Comparison of ENCODE assay signal across 29 cellular contexts in the genomic region with DNA sequence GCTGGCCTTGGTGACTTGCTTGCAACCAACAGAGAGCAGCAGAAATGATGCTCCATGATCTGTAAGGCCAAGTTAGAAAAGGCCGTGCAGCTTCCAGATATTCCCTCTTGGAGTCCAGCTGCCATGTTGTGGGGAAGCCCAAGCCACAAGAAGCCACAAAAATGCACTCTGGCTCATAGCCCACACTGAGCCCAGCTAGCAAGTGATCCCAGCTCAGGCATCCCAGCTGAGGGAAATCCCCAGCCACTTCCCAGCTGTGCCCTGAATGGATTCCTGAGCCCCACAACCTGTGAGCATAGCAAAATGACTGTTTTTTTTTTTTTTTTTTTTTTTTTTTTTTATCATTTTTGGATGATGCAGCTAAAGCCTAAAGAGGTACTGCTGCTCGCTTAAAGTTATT. TPM values are rescaled to one million over a fixed set of nuclear protein-coding genes. Genes with fewer than 3 reads are reported as not detected.
DNase-seq lines count a peak whose midpoint lies in the region; ATAC-seq lines count a peak whose summit lies in the region.
"Had no signal": no experiment of that assay in that cellular context is flagged by ENCODE, and none has a peak within 500 bp of the region (broad histone marks: within the 10 kb centered on the region; RNA-seq: fewer than 3 reads in every experiment).

No MANE protein-coding gene starts in this region.

- peak; percentile 50 for DNase-seq in Caki2 (ENCODE audit: low read depth)
- peak; percentile 46 for DNase-seq in HT1080 (ENCODE audit: low read depth)
- peak; percentile 89 for DNase-seq in astrocyte of the hippocampus (ENCODE audit: low read depth, low spot score)
- DNase-seq in iris pigment epithelial cell (ENCODE audit: low read depth) = peak; percentile 46
- no peak for DNase-seq in NCI-H1105 treated with DMSO at 0.1 percent for 48 hours (lab: John Stamatoyannopoulos, UW)
- DNase-seq in T-helper 2 cell treated with Interferon-gamma antibody and Interleukin-4, amounts not matched to agents 5 μg/mL and 100 μg/mL, for 36 hours (ENCODE audit: low spot score) = no peak
- DNase-seq in NCI-H510A (lab: John Stamatoyannopoulos, UW) = no peak
- DNase-seq: activated CD4-positive, alpha-beta T cell treated with anti-CD3 and anti-CD28 coated beads for 48 hours; activated naive CD4-positive, alpha-beta T cell treated with Interleukin-2 at 50 U/mL for 16 hours; activated T-cell treated with anti-CD3 and anti-CD28 coated beads, Interleukin-2, amount 50 U/mL, for 48 hours; adrenal gland; caudate nucleus; COR-L47; dermis blood vessel endothelial cell; heart right ventricle; HFFc6; KG1; left ventricle myocardium superior; NCI-H187; right cardiac atrium; RPMI8226; stimulated activated CD4-positive, alpha-beta T cell treated with anti-CD3 and anti-CD28 coated beads, Interleukin-12 subunit alpha, Interleukin-12 subunit beta, amount 100 ng/mL, for 4 hours; stimulated activated CD4-positive, alpha-beta T cell treated with anti-CD3 and anti-CD28 coated beads, Interleukin-4, amount 100 ng/mL, for 24 hours; stimulated activated naive CD4-positive, alpha-beta T cell; T-helper 2 cell; testis had no signal

- in situ Hi-C loops in Caki2 (cut with HindIII; ENCODE audit: low pct_unique_long_range_greater_than_20kb, low sequenced_read_pairs) = no loop called here

- H3K4me1 Mint-ChIP-seq in T-helper 2 cell treated with Interferon-gamma antibody and Interleukin-4, amounts not matched to agents 5 μg/mL and 100 μg/mL, for 36 hours (ENCODE audit: low read depth) = no peaks in the 10 kb centered on the region

- no peaks in the 10 kb centered on the region for H3K9me3 Mint-ChIP-seq in T-helper 2 cell treated with Interferon-gamma antibody and Interleukin-4, amounts not matched to agents 5 μg/mL and 100 μg/mL, for 36 hours

- H3K4me3 Mint-ChIP-seq in T-helper 2 cell treated with Interferon-gamma antibody and Interleukin-4, amounts not matched to agents 5 μg/mL and 100 μg/mL, for 36 hours = no peak overlapping the region
- H3K4me3 Mint-ChIP-seq: HFFc6, nephron had no signal

- no peak overlapping the region for H3K27ac Mint-ChIP-seq in T-helper 2 cell treated with Interferon-gamma antibody and Interleukin-4, amounts not matched to agents 5 μg/mL and 100 μg/mL, for 36 hours
- H3K27ac Mint-ChIP-seq: HFFc6, nephron had no signal

- no peaks in the 10 kb centered on the region for H3K36me3 Mint-ChIP-seq in T-helper 2 cell treated with Interferon-gamma antibody and Interleukin-4, amounts not matched to agents 5 μg/mL and 100 μg/mL, for 36 hours (ENCODE audit: low read depth)

- H3K27me3 Mint-ChIP-seq in T-helper 2 cell treated with Interferon-gamma antibody and Interleukin-4, amounts not matched to agents 5 μg/mL and 100 μg/mL, for 36 hours (ENCODE audit: low read depth) = peaks cover 8% of the 10 kb centered on the region

- ATAC-seq in HG03097 (IDR thresholded peaks at IDR 0.05; ENCODE audit: low FRiP score, unreplicated experiment) = no peak
- ATAC-seq: heart right ventricle, left ventricle myocardium superior, right cardiac atrium had no signal

RNA-seq across cellular contexts. Expression of gene SDK1, which starts 11.1 kb away (rescaled TPM):
- 8.7 and 9.1 TPM in 2 replicates for total RNA-seq in Caki2 (2014; rRNA removed; shearing (Covaris generic); ENCODE audit: low replicate concordance)
- 1.2 and 1.6 TPM in 2 replicates for total RNA-seq in HT1080 (2014; rRNA removed; shearing (Covaris generic))
- polyA plus RNA-seq in HT1080 (2015; cell fraction: cytosol; rRNA removed) = 0.60 and 1.2 TPM in 2 replicates
- 1.6 and 2.1 TPM in 2 replicates for polyA plus RNA-seq in HT1080 (2015; cell fraction: nucleus; rRNA removed)
- total RNA-seq: HFFc6, HT-29 had no signal

Comparison
In these comparisons a context has a peak if more than half of its experiments do, and no peak if none do; other contexts are left out.
1. DNase-seq: peak in Caki2 (single experiment), HT1080 (single experiment), astrocyte of the hippocampus (single experiment) and iris pigment epithelial cell (single experiment); none in NCI-H1105 treated with DMSO at 0.1 percent for 48 hours (single experiment), T-helper 2 cell treated with Interferon-gamma antibody and Interleukin-4, amounts not matched to agents 5 μg/mL and 100 μg/mL, for 36 hours (single experiment) and NCI-H510A (single experiment).